Comparison of ENCODE assay signal across 29 cellular contexts in the genomic region with DNA sequence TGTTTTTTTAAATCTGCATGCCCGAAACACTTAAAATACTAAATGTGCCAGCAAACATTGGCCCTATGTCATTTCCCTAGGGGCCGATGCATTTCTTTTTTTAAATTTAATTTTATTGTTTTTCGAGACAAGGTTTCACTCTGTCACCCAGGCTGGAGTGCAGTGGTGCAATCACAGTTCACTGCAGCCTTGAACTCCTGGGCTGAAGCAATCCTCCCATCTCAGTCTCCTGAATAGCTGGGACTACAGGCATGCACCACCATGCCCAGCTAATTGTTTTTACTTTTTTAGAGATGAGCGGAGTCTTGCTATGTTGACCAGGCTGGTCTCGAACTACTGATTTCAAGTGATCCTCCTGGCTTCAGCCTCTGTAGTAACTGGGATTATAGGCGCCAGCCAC.
"Had no signal": no experiment of that assay in that cellular context is flagged by ENCODE, and none has a peak within 500 bp of the region (broad histone marks: within the 10 kb centered on the region; RNA-seq: fewer than 3 reads in every experiment).

No MANE protein-coding gene starts in this region.

- H3K27ac ChIP-seq: body of pancreas, brain microvascular endothelial cell, breast epithelium, VCaP had no signal

- H3K9me3 ChIP-seq: body of pancreas, breast epithelium had no signal

- H3K27me3 ChIP-seq: body of pancreas, brain microvascular endothelial cell, breast epithelium had no signal

- H3K4me3 ChIP-seq: body of pancreas, breast epithelium had no signal

- ATAC-seq: activated CD8-positive, alpha-beta memory T cell treated with anti-CD3 and anti-CD28 coated beads, Interleukin-2, amount 10 ng/mL, durations not matched to agents 7 days and 5 days; activated CD8-positive, alpha-beta T cell treated with anti-CD3 and anti-CD28 coated beads, Interleukin-2, amount 10 ng/mL, durations not matched to agents 7 days and 5 days; activated naive CD8-positive, alpha-beta T cell treated with anti-CD3 and anti-CD28 coated beads, Interleukin-2, amount 50 U/mL, for 24 hours; body of pancreas had no signal

- DNase-seq: activated B cell treated with CpG ODN at 0.5 μM for 24 hours; activated CD4-positive, alpha-beta memory T cell treated with anti-CD3 and anti-CD28 coated beads, Interleukin-2, amount 10 ng/mL, durations not matched to agents 7 days and 5 days; activated CD4-positive, alpha-beta T cell treated with anti-CD3 and anti-CD28 coated beads for 4 hours; activated CD4-positive, alpha-beta T cell treated with anti-CD3 and anti-CD28 coated beads, Interleukin-2, amount 10 ng/mL, durations not matched to agents 7 days and 5 days; activated CD4-positive, alpha-beta T cell treated with anti-CD3 and anti-CD28 coated beads, Interleukin-2, amount 50 U/mL, for 48 hours; activated CD4-positive, CD25-positive, alpha-beta regulatory T cell treated with anti-CD3 and anti-CD28 coated beads, Interleukin-2, amount 50 U/mL, for 72 hours; activated CD8-positive, alpha-beta memory T cell treated with anti-CD3 and anti-CD28 coated beads for 24 hours; activated CD8-positive, alpha-beta memory T cell treated with anti-CD3 and anti-CD28 coated beads, Interleukin-2, amount 10 ng/mL, durations not matched to agents 7 days and 5 days; activated CD8-positive, alpha-beta memory T cell treated with anti-CD3 and anti-CD28 coated beads, Interleukin-2, amount 50 U/mL, for 48 hours; activated CD8-positive, alpha-beta T cell treated with anti-CD3 and anti-CD28 coated beads, Interleukin-2, amount 10 ng/mL, durations not matched to agents 7 days and 5 days; activated effector memory CD4-positive, alpha-beta T cell treated with Interleukin-2 at 50 U/mL for 16 hours; activated gamma-delta T cell; activated naive CD4-positive, alpha-beta T cell treated with anti-CD3 and anti-CD28 coated beads, Interleukin-2, amount 10 ng/mL, durations not matched to agents 7 days and 5 days; activated naive CD4-positive, alpha-beta T cell treated with Interleukin-2 at 50 U/mL for 16 hours; activated naive CD8-positive, alpha-beta T cell treated with anti-CD3 and anti-CD28 coated beads, Interleukin-2, amount 10 ng/mL, durations not matched to agents 7 days and 5 days; activated naive CD8-positive, alpha-beta T cell treated with anti-CD3 and anti-CD28 coated beads, Interleukin-2, amount 50 U/mL, for 24 hours; activated T-cell treated with anti-CD3 and anti-CD28 coated beads, Interleukin-2, amount 50 U/mL, for 24 hours; activated T-cell treated with anti-CD3 and anti-CD28 coated beads, Interleukin-2, amount 50 U/mL, for 48 hours; amniotic stem cell; aorta; body of pancreas; brain microvascular endothelial cell; central memory CD4-positive, alpha-beta T cell; SW 1271; T-helper 1 cell; T-helper 2 cell; T-helper 9 cell had no signal

- H3K36me3 ChIP-seq: brain microvascular endothelial cell had no signal
